Comparison of ENCODE assay signal across 14 cellular contexts in the genomic region with DNA sequence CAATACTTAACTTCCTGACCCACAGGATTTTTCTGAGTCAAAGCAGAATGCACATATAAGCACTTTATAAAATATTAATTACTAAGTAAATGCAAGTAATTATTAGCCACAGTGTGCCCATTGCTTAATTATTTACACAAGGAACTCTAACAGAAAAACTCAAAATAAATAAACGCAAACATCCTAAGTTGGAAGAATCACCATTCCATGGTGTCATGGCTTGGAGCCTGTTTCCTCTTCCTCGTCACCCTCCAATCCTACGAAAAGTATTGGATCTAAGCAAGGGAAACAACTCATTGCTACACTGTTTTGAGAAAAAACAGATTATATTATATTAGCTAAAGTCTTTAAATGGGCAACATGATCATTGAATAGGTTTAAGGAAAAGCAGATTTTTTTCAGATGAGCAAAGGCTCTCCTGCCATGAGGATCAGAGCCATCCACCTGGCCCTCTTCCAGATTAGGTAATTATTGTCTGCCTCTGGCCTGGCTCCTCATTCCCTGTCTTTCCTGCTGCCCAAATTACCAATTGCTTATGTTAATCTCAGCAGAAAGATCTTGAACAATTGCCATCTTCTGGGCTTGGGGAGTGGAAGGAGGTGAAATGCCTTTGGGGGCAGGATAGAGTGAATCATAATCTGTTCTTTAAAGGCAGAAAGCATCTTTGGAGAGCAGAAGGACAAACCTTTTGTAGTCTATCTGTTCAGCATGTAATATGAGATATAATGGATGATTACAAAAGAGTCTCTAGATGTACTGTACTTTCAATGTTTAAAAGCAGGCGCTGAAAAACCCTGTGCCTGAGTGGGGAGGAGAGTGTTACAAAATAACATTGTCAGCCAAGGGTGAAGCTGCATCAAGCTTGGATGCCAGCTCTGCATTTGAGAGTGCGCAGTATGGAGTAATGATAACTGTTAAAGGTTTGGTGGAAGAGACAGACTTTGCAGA.
DNase-seq lines count a peak whose midpoint lies in the region; TF ChIP-seq lines count a peak whose summit lies in the region.
"Had no signal": no experiment of that assay in that cellular context is flagged by ENCODE, and none has a peak within 500 bp of the region (broad histone marks: within the 10 kb centered on the region; RNA-seq: fewer than 3 reads in every experiment).

No MANE protein-coding gene starts in this region.

- H3K27me3 ChIP-seq in breast epithelium (no peaks in the 10 kb centered on the region), osteoblast (ENCODE audit: insufficient read depth, low read length) (no peaks in the 10 kb centered on the region)
- H3K27me3 ChIP-seq: left lung, tibial artery had no signal

- no peaks in the 10 kb centered on the region for H3K36me3 Mint-ChIP-seq in activated CD4-positive, alpha-beta T cell treated with anti-CD3 and anti-CD28 coated beads, Interleukin-2, amount 10 ng/mL, durations not matched to agents 7 days and 5 days (ENCODE audit: low read depth)
- H3K36me3 Mint-ChIP-seq: IgD-negative memory B cell had no signal

- no peaks in the 10 kb centered on the region for H4K20me1 ChIP-seq in osteoblast (ENCODE audit: insufficient read depth, low read length)

- DNase-seq in DMS53 (lab: John Stamatoyannopoulos, UW) (peak; percentile 22), DMS53 treated with DMSO at 0.1 percent for 48 hours (lab: John Stamatoyannopoulos, UW; ENCODE audit: unreplicated experiment) (no peak), NCI-H2107 treated with DMSO at 0.1 percent for 48 hours (lab: John Stamatoyannopoulos, UW; ENCODE audit: unreplicated experiment) (peak; percentile 59), breast epithelium (ENCODE audit: low spot score in 2 of 2) (peak in 1 of 2 donors; percentile 39), osteoblast (ENCODE audit: insufficient read length, low spot score, missing footprints) (no peak), pons (ENCODE audit: low spot score) (no peak), GM19240 (ENCODE audit: insufficient read length, low spot score) (no peak)
- no peak for DNase-seq in activated CD4-positive, alpha-beta T cell treated with anti-CD3 and anti-CD28 coated beads, Interleukin-2, amount 10 ng/mL, durations not matched to agents 7 days and 5 days
- DNase-seq: activated T-cell treated with anti-CD3 and anti-CD28 coated beads, Interleukin-2, amount 50 U/mL, for 48 hours; left lung; psoas muscle; tibial artery had no signal

- TF ChIP-seq POLR2A in breast epithelium (IDR thresholded peaks at IDR 0.05): no peak

- TF ChIP-seq CTCF in breast epithelium (IDR thresholded peaks at IDR 0.05) (no peak), osteoblast (IDR thresholded peaks at IDR 0.05; ENCODE audit: extremely low read depth, low read depth, low read length) (no peak)

- H3K4me1 ChIP-seq in breast epithelium (no peaks in the 10 kb centered on the region), osteoblast (ENCODE audit: insufficient read depth, low read length) (peaks cover 2% of the 10 kb centered on the region)
- H3K4me1 ChIP-seq: left lung, psoas muscle, tibial artery had no signal

- H3K36me3 ChIP-seq in breast epithelium (no peaks in the 10 kb centered on the region), osteoblast (ENCODE audit: insufficient read depth, low read length) (no peaks in the 10 kb centered on the region)
- H3K36me3 ChIP-seq: left lung, tibial artery had no signal

- no peak overlapping the region for H3K4me2 ChIP-seq in osteoblast (ENCODE audit: insufficient read depth, low read length)

- peak overlapping the region; percentile 40 to 60 for H3K27ac ChIP-seq in breast epithelium
- no peak overlapping the region for H3K27ac ChIP-seq in osteoblast (ENCODE audit: low read depth, low read length)
- H3K27ac ChIP-seq: left lung, psoas muscle, tibial artery had no signal

- H3K9me3 ChIP-seq in breast epithelium: no peaks in the 10 kb centered on the region
- no peaks in the 10 kb centered on the region for H3K9me3 ChIP-seq in osteoblast (ENCODE audit: low read depth, low read length)
- H3K9me3 ChIP-seq: left lung, psoas muscle, tibial artery had no signal

- CTCF ChIA-PET in activated CD4-positive, alpha-beta T cell treated with anti-CD3 and anti-CD28 coated beads, Interleukin-2, amount 10 ng/mL, durations not matched to agents 7 days and 5 days (lab: Charles Lee): interaction anchor here (1.1 kb wide), 1 partner anchor 10 kb away, joined by 3 read pairs; no protein-coding TSS in a partner anchor

- H3K27me3 Mint-ChIP-seq in activated CD4-positive, alpha-beta T cell treated with anti-CD3 and anti-CD28 coated beads, Interleukin-2, amount 10 ng/mL, durations not matched to agents 7 days and 5 days: no peaks in the 10 kb centered on the region
- H3K27me3 Mint-ChIP-seq: central memory CD8-positive, alpha-beta T cell; IgD-negative memory B cell had no signal

- no peak overlapping the region for H3K4me3 ChIP-seq in breast epithelium
- no peak overlapping the region for H3K4me3 ChIP-seq in osteoblast (ENCODE audit: insufficient read depth, low read length)
- H3K4me3 ChIP-seq: left lung, psoas muscle, tibial artery had no signal

- peak overlapping the region; percentile 40 for H2AFZ ChIP-seq in osteoblast (ENCODE audit: low read length)

- H3K4me3 Mint-ChIP-seq in activated CD4-positive, alpha-beta T cell treated with anti-CD3 and anti-CD28 coated beads, Interleukin-2, amount 10 ng/mL, durations not matched to agents 7 days and 5 days: no peak overlapping the region
- H3K4me3 Mint-ChIP-seq: central memory CD8-positive, alpha-beta T cell; IgD-negative memory B cell had no signal

- no peaks in the 10 kb centered on the region for H3K4me1 Mint-ChIP-seq in activated CD4-positive, alpha-beta T cell treated with anti-CD3 and anti-CD28 coated beads, Interleukin-2, amount 10 ng/mL, durations not matched to agents 7 days and 5 days
- H3K4me1 Mint-ChIP-seq: central memory CD8-positive, alpha-beta T cell; IgD-negative memory B cell had no signal

- no peaks in the 10 kb centered on the region for H3K79me2 ChIP-seq in osteoblast (ENCODE audit: insufficient read depth, low read length)

- intact Hi-C loops in breast epithelium (cut with DNase I; ENCODE audit: low total_unique reads): no loop called here

- H3K27ac Mint-ChIP-seq in activated CD4-positive, alpha-beta T cell treated with anti-CD3 and anti-CD28 coated beads, Interleukin-2, amount 10 ng/mL, durations not matched to agents 7 days and 5 days: no peak overlapping the region
- H3K27ac Mint-ChIP-seq: IgD-negative memory B cell had no signal

- POLR2A ChIA-PET in activated CD4-positive, alpha-beta T cell treated with anti-CD3 and anti-CD28 coated beads, Interleukin-2, amount 10 ng/mL, durations not matched to agents 7 days and 5 days (lab: Charles Lee): interaction anchor here (0.6 kb wide), 1 partner anchor 1430 kb away, joined by 3 read pairs; no protein-coding TSS in a partner anchor

- H3K9me3 Mint-ChIP-seq in activated CD4-positive, alpha-beta T cell treated with anti-CD3 and anti-CD28 coated beads, Interleukin-2, amount 10 ng/mL, durations not matched to agents 7 days and 5 days: no peaks in the 10 kb centered on the region
- H3K9me3 Mint-ChIP-seq: central memory CD8-positive, alpha-beta T cell; IgD-negative memory B cell had no signal

Comparison
In these comparisons a context has a peak if more than half of its experiments do, and no peak if none do; other contexts are left out.
1. DNase-seq: peak in DMS53 (single experiment) and NCI-H2107 treated with DMSO at 0.1 percent for 48 hours (single experiment); none in DMS53 treated with DMSO at 0.1 percent for 48 hours (single experiment), osteoblast (single experiment), pons (single experiment), activated CD4-positive, alpha-beta T cell treated with anti-CD3 and anti-CD28 coated beads, Interleukin-2, amount 10 ng/mL, durations not matched to agents 7 days and 5 days (single experiment) and GM19240 (single experiment).